Comparison of ENCODE assay signal across 34 cellular contexts in the genomic region with DNA sequence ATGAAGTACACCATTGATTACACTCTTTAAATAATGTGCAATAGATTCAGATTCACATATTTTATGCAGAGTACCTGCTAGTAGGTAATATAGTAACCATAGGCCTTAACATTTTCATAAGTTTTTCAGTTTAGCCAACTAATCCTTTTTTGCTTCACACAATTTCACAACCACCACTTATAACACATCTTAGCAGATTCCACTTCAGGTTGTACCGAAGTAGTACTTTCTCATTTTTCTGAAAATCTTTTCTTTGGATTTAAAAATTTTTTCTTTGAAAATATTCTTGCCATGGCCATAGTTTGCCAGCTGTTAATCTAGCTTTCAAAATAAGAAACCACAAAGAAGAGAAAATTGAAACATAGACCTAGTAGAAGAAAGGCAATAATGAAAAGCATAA.
DNase-seq lines count a peak whose midpoint lies in the region; ATAC-seq, FAIRE-seq and TF ChIP-seq lines count a peak whose summit lies in the region.
"Had no signal": no experiment of that assay in that cellular context is flagged by ENCODE, and none has a peak within 500 bp of the region (broad histone marks: within the 10 kb centered on the region; RNA-seq: fewer than 3 reads in every experiment).

No MANE protein-coding gene starts in this region.

- H3K36me3 ChIP-seq in HepG2 (replicated peaks in 1 of 2; ENCODE audit: control insufficient read depth in 1 of 2, insufficient read depth in 2 of 2, low read length in 2 of 2) (no peaks in the 10 kb centered on the region), right lobe of liver (no peaks in the 10 kb centered on the region), HEK293 (ENCODE audit: control insufficient read depth in 2 of 2, insufficient read depth in 1 of 2, low read length in 2 of 2) (no peaks in the 10 kb centered on the region)
- H3K36me3 ChIP-seq: BE2C had no signal

- no peak overlapping the region for H3K27ac ChIP-seq in HepG2 (ENCODE audit: extremely low read length, insufficient read depth, low read length)
- H3K27ac ChIP-seq in right lobe of liver = no peak overlapping the region
- no peak overlapping the region for H3K27ac ChIP-seq in HEK293 (ENCODE audit: extremely low read depth, low read depth, low read length)
- H3K27ac ChIP-seq: 22Rv1; A549; BLaER1; BLaER1 treated with 17β-estradiol and CSF1 and Interleukin-3, amounts not matched to agents 10 nM and 100 nM; C4-2B had no signal

- no peak overlapping the region for H3K4me2 ChIP-seq in HepG2 (ENCODE audit: low read depth, low read length)
- H3K4me2 ChIP-seq: A549; BLaER1; BLaER1 treated with 17β-estradiol and CSF1 and Interleukin-3, amounts not matched to agents 10 nM and 100 nM had no signal

- no peak for TF ChIP-seq RAD21 in HepG2 (CRISPR knock-in tag; IDR thresholded peaks at IDR 0.05)

- H3K4me3 ChIP-seq in HepG2 (replicated peaks in 1 of 3; ENCODE audit: insufficient read depth in 1 of 3, low read depth in 2 of 3, low read length in 3 of 3) (no peak overlapping the region), right lobe of liver (no peak overlapping the region), HEK293 (ENCODE audit: low read depth, low read length) (no peak overlapping the region)
- H3K4me3 ChIP-seq: A549; BLaER1; BLaER1 treated with 17β-estradiol and CSF1 and Interleukin-3, amounts not matched to agents 10 nM and 100 nM had no signal

- 0 out of 2 replicates have a peak, but pooled peaks cover 6% of the 10 kb centered on the region for H3K9me3 ChIP-seq in HepG2 (ENCODE audit: low read length)
- no peaks in the 10 kb centered on the region for H3K9me3 ChIP-seq in right lobe of liver
- no peaks in the 10 kb centered on the region for H3K9me3 ChIP-seq in HEK293 (ENCODE audit: control insufficient read depth, insufficient read depth, low read depth, low read length)
- H3K9me3 ChIP-seq: BE2C had no signal

- TF ChIP-seq POLR2A in HepG2 (IDR thresholded peaks at IDR 0.05; ENCODE audit: insufficient read depth in 1 of 2, low read depth in 2 of 2, low read length in 2 of 2) = no peak
- no peak for TF ChIP-seq POLR2A in right lobe of liver (IDR thresholded peaks at IDR 0.05)

- no TSS peak for BruUV-seq in HepG2 (replicated peaks; lab: Mats Ljungman, UMichigan)

- TF ChIP-seq EP300 in HepG2 (IDR thresholded peaks at IDR 0.05; ENCODE audit: low read depth in 2 of 2, low read length in 2 of 2) (no peak), HepG2 (CRISPR knock-in tag; IDR thresholded peaks at IDR 0.05; ENCODE audit: borderline replicate concordance) (no peak)

- CTCF ChIA-PET in HepG2 (lab: Yijun Ruan, JAX; ENCODE audit: low intra/inter-chr PET ratio, low total read pairs) = no interaction called here
- CTCF ChIA-PET in HEK293 (lab: Yijun Ruan, JAX) = interaction anchor here (2.9 kb wide), 1 partner anchor 11 kb away, joined by 18 read pairs; no protein-coding TSS in a partner anchor

- no peaks in the 10 kb centered on the region for H3K4me1 ChIP-seq in HepG2 (ENCODE audit: insufficient read depth, low read length)
- no peaks in the 10 kb centered on the region for H3K4me1 ChIP-seq in right lobe of liver
- H3K4me1 ChIP-seq in HEK293 (ENCODE audit: control insufficient read depth, insufficient read depth, low read length) = no peaks in the 10 kb centered on the region
- H3K4me1 ChIP-seq: A549, BE2C, Caco-2 had no signal

- intact Hi-C loops in HepG2 (cut with micrococcal nuclease; ENCODE audit: unreplicated experiment) (no loop called here), right lobe of liver (cut with DNase I) (no loop called here)

- H4K20me1 ChIP-seq in HepG2 (ENCODE audit: insufficient read depth, low read length) = no peaks in the 10 kb centered on the region
- H4K20me1 ChIP-seq: BLaER1; BLaER1 treated with 17β-estradiol and CSF1 and Interleukin-3, amounts not matched to agents 10 nM and 100 nM had no signal

- DNase-seq in HepG2 (ENCODE audit: low spot score) (no peak), right lobe of liver (no peak), frontal cortex (ENCODE audit: low spot score in 2 of 2) (no peak), HUDEP-2 (lab: John Stamatoyannopoulos, UW; ENCODE audit: unreplicated experiment in 76 of 76) (no peak)
- no peak for DNase-seq in stimulated activated CD4-positive, alpha-beta T cell treated with anti-CD3 and anti-CD28 coated beads, Interleukin-2, amount 100 ng/mL, for 24 hours
- DNase-seq: 8988T; ACHN; AML-193; BE2C; C1 segment of cervical spinal cord; Caco-2; Calu3; CD4-positive, alpha-beta memory T cell; CD4-positive, alpha-beta T cell; CD4-positive, CD25-positive, alpha-beta regulatory T cell; CD8-positive, alpha-beta memory T cell; CD8-positive, alpha-beta T cell; COR-L47; DMS 273 treated with DMSO at 0.1 percent for 48 hours; DMS153; DMS53; DMS79; DMS79 treated with DMSO at 0.1 percent for 48 hours; DND-41; EL had no signal

- ATAC-seq in HepG2 = no peak
- no peak for ATAC-seq in right lobe of liver
- no peak for ATAC-seq in HG02642 (IDR thresholded peaks at IDR 0.05; ENCODE audit: poor library complexity, unreplicated experiment)
- ATAC-seq: A549; CD8-positive, alpha-beta T cell had no signal

- WGBS in HepG2 (ENCODE audit: low lambda C conversion rate) = 57% methylated on average over 1 of the region's 1 CpG
- WGBS in right lobe of liver (ENCODE audit: insufficient coverage, low coverage, low lambda C conversion rate, missing lambda C conversion rate) = 95% methylated on average over 1 of the region's 1 CpG

- in situ Hi-C loops in HepG2 (cut with HindIII; ENCODE audit: extremely low pct_ligation_motif_present, low pct_unique_long_range_greater_than_20kb) = no loop called here

- no peak for FAIRE-seq in HepG2 (lab: Jason Lieb, UNC)
- FAIRE-seq in colon (lab: Jason Lieb, UNC) = peak; percentile 60
- FAIRE-seq in frontal cortex (lab: Jason Lieb, UNC) = peak; percentile 23
- FAIRE-seq: A549, D721Med had no signal

- H3K27me3 ChIP-seq in HepG2 (ENCODE audit: control insufficient read depth in 1 of 2, insufficient read depth in 2 of 2, low read length in 2 of 2) (no peaks in the 10 kb centered on the region), right lobe of liver (no peaks in the 10 kb centered on the region)
- H3K27me3 ChIP-seq: BE2C; BLaER1; BLaER1 treated with 17β-estradiol and CSF1 and Interleukin-3, amounts not matched to agents 10 nM and 100 nM had no signal

- no peak overlapping the region for H3K9ac ChIP-seq in HepG2 (ENCODE audit: insufficient read depth, low read depth, low read length)
- H3K9ac ChIP-seq: BLaER1; BLaER1 treated with 17β-estradiol and CSF1 and Interleukin-3, amounts not matched to agents 10 nM and 100 nM had no signal

- H2AFZ ChIP-seq in HepG2 (ENCODE audit: low read length) = no peak overlapping the region

- POLR2A ChIA-PET in HepG2 (lab: Yijun Ruan, JAX) = no interaction called here
- POLR2A ChIA-PET in HEK293 (lab: Yijun Ruan, JAX) = no interaction called here

- TF ChIP-seq CTCF in HepG2 (CRISPR knock-in tag; IDR thresholded peaks at IDR 0.05) = no peak
- no peak for TF ChIP-seq CTCF in right lobe of liver (IDR thresholded peaks at IDR 0.05)
- no peak for TF ChIP-seq CTCF in HEK293 (tag by site-specific recombination; IDR thresholded peaks at IDR 0.05)

- no peaks in the 10 kb centered on the region for H3K79me2 ChIP-seq in HepG2 (ENCODE audit: insufficient read depth, low read length)

TF ChIP-seq in HepG2, 621 proteins besides CTCF, POLR2A, EP300 and RAD21 (continues in another document):
- no peak for TF ChIP-seq TARDBP (CRISPR knock-in tag; IDR thresholded peaks at IDR 0.05)
- TF ChIP-seq ZNF441 (CRISPR knock-in tag; IDR thresholded peaks at IDR 0.05; ENCODE audit: borderline replicate concordance) = no peak
- TF ChIP-seq ZNF510 (CRISPR knock-in tag; IDR thresholded peaks at IDR 0.05; ENCODE audit: low read depth) = peak; percentile 77; the same call in 1 of the 2 replicates
- no peak for TF ChIP-seq MAFG (CRISPR knock-in tag; IDR thresholded peaks at IDR 0.05)
- TF ChIP-seq ZSCAN30 (CRISPR knock-in tag; IDR thresholded peaks at IDR 0.05) = no peak
- no peak for TF ChIP-seq FOXM1 (CRISPR knock-in tag; IDR thresholded peaks at IDR 0.05)
- TF ChIP-seq, protein P1, sequence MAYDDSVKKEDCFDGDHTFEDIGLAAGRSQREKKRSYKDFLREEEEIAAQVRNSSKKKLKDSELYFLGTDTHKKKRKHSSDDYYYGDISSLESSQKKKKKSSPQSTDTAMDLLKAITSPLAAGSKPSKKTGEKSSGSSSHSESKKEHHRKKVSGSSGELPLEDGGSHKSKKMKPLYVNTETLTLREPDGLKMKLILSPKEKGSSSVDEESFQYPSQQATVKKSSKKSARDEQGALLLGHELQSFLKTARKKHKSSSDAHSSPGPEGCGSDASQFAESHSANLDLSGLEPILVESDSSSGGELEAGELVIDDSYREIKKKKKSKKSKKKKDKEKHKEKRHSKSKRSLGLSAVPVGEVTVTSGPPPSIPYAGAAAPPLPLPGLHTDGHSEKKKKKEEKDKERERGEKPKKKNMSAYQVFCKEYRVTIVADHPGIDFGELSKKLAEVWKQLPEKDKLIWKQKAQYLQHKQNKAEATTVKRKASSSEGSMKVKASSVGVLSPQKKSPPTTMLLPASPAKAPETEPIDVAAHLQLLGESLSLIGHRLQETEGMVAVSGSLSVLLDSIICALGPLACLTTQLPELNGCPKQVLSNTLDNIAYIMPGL (CRISPR knock-in tag; IDR thresholded peaks at IDR 0.05; ENCODE audit: borderline replicate concordance in 1 of 2, low read depth in 1 of 2) = no peak

TF ChIP-seq in HEK293, 187 proteins besides CTCF, POLR2A, EP300 and RAD21 (continues in another document):
- TF ChIP-seq ZNF510 (tag by site-specific recombination; IDR thresholded peaks at IDR 0.05; ENCODE audit: insufficient replicate concordance) (peak; percentile 99), ZNF561 (tag by site-specific recombination; IDR thresholded peaks at IDR 0.05; ENCODE audit: borderline replicate concordance) (no peak)
